Comparison of ENCODE assay signal across 21 cellular contexts in the genomic region with DNA sequence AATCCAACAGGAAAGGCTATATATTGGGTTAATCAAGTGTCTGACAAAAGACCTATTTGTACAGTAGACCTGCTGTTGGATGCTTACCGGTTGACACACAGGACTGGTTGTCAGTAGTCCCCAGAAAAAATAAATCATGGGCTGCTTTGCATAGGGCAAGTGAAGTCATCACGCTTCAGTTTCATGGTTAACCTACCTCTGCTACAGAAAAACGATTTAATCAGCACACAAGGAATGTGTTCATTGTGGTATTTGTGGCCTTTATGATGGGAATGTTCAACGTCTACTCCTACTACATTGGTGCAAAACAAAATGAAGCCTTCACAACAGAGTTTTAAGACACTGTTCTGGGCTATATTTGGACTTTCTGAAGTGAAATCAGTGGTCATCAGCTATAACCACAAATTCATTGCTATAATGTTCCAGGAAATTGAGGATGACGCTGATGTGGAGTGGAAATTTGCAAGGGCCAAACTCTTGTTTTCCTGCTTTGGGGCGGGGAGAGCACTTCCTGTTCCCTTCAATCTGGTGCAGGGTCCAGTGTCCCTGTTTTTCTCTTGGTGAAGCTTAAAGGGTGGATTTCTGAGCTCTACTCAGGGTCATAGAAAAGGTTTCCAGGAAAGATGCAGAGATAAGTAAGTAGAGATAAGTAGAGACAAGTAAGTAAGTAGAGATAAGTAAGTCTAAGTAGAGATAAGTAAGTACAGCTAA.
"Had no signal": no experiment of that assay in that cellular context is flagged by ENCODE, and none has a peak within 500 bp of the region (broad histone marks: within the 10 kb centered on the region; RNA-seq: fewer than 3 reads in every experiment).

No MANE protein-coding gene starts in this region.

- H3K27ac ChIP-seq: ascending aorta, colonic mucosa, SK-N-MC, transverse colon had no signal

- H3K4me3 ChIP-seq: ascending aorta, colonic mucosa, SK-N-MC, transverse colon had no signal

- H3K4me3 Mint-ChIP-seq: activated CD8-positive, alpha-beta memory T cell treated with anti-CD3 and anti-CD28 coated beads, Interleukin-2, amount 10 ng/mL, durations not matched to agents 7 days and 5 days; activated naive CD8-positive, alpha-beta T cell treated with anti-CD3 and anti-CD28 coated beads, Interleukin-2, amount 10 ng/mL, durations not matched to agents 7 days and 5 days; natural killer cell treated with Interleukin-12 subunit alpha and Interleukin-12 subunit beta and Interleukin-15 and Interleukin-18, amount 100 ng/mL, for 72 hours; T-helper 17 cell had no signal

- ATAC-seq: activated CD4-positive, CD25-positive, alpha-beta regulatory T cell treated with anti-CD3 and anti-CD28 coated beads, Interleukin-2, amount 50 U/mL, for 24 hours; activated CD8-positive, alpha-beta memory T cell treated with anti-CD3 and anti-CD28 coated beads, Interleukin-2, amount 10 ng/mL, durations not matched to agents 7 days and 5 days; sciatic nerve; T-helper 17 cell had no signal

- H3K4me1 ChIP-seq: ascending aorta had no signal

- H3K27me3 ChIP-seq: ascending aorta, colonic mucosa, transverse colon had no signal

- FAIRE-seq: endothelial cell of umbilical vein had no signal

- H3K9me3 ChIP-seq: ascending aorta, colonic mucosa, transverse colon had no signal

- H3K36me3 ChIP-seq: colonic mucosa, transverse colon had no signal

- H3K27me3 Mint-ChIP-seq: activated CD8-positive, alpha-beta memory T cell treated with anti-CD3 and anti-CD28 coated beads, Interleukin-2, amount 10 ng/mL, durations not matched to agents 7 days and 5 days; activated naive CD8-positive, alpha-beta T cell treated with anti-CD3 and anti-CD28 coated beads, Interleukin-2, amount 10 ng/mL, durations not matched to agents 7 days and 5 days; natural killer cell treated with Interleukin-12 subunit alpha and Interleukin-12 subunit beta and Interleukin-15 and Interleukin-18, amount 100 ng/mL, for 72 hours; progenitor cell of endocrine pancreas; T-helper 17 cell had no signal

- H3K9me3 Mint-ChIP-seq: activated naive CD8-positive, alpha-beta T cell treated with anti-CD3 and anti-CD28 coated beads, Interleukin-2, amount 10 ng/mL, durations not matched to agents 7 days and 5 days; natural killer cell treated with Interleukin-12 subunit alpha and Interleukin-12 subunit beta and Interleukin-15 and Interleukin-18, amount 100 ng/mL, for 72 hours had no signal

- H3K27ac Mint-ChIP-seq: activated CD8-positive, alpha-beta memory T cell treated with anti-CD3 and anti-CD28 coated beads, Interleukin-2, amount 10 ng/mL, durations not matched to agents 7 days and 5 days; activated naive CD8-positive, alpha-beta T cell treated with anti-CD3 and anti-CD28 coated beads, Interleukin-2, amount 10 ng/mL, durations not matched to agents 7 days and 5 days; natural killer cell treated with Interleukin-12 subunit alpha and Interleukin-12 subunit beta and Interleukin-15 and Interleukin-18, amount 100 ng/mL, for 72 hours; progenitor cell of endocrine pancreas; T-helper 17 cell had no signal

- DNase-seq: activated CD4-positive, alpha-beta T cell treated with anti-CD3 and anti-CD28 coated beads, Interleukin-2, amount 50 U/mL, for 4 hours; activated CD8-positive, alpha-beta memory T cell treated with anti-CD3 and anti-CD28 coated beads, Interleukin-2, amount 10 ng/mL, durations not matched to agents 7 days and 5 days; activated gamma-delta T cell treated with Interleukin-2 at 50 U/mL for 16 hours; activated naive CD8-positive, alpha-beta T cell treated with anti-CD3 and anti-CD28 coated beads, Interleukin-2, amount 10 ng/mL, durations not matched to agents 7 days and 5 days; activated T-cell treated with anti-CD3 and anti-CD28 coated beads, Interleukin-2, amount 50 U/mL, for 48 hours; caudate nucleus; colonic mucosa; hippocampal formation; nucleus accumbens; stimulated activated CD4-positive, alpha-beta T cell treated with anti-CD3 and anti-CD28 coated beads, Interleukin-2, amount 100 ng/mL, for 24 hours; stimulated activated naive CD4-positive, alpha-beta T cell; substantia nigra; T-helper 17 cell; transverse colon had no signal

- H3K36me3 Mint-ChIP-seq: natural killer cell treated with Interleukin-12 subunit alpha and Interleukin-12 subunit beta and Interleukin-15 and Interleukin-18, amount 100 ng/mL, for 72 hours had no signal
